In genomic region chr1:68217060-68217554, GRCh38 we compare ENCODE assay signal across 17 cellular contexts. TPM values are rescaled to one million over a fixed set of nuclear protein-coding genes. Genes with fewer than 3 reads are reported as not detected.
DNase-seq lines count a peak whose midpoint lies in the region; ATAC-seq and TF ChIP-seq lines count a peak whose summit lies in the region.
"Had no signal": no experiment of that assay in that cellular context is flagged by ENCODE, and none has a peak within 500 bp of the region (broad histone marks: within the 10 kb centered on the region; RNA-seq: fewer than 3 reads in every experiment).

No MANE protein-coding gene starts in this region.

- H3K4me1 ChIP-seq in right lobe of liver = peaks cover 0 to 9% (median 5%) of the 10 kb centered on the region in 4 donors
- H3K4me1 ChIP-seq in thymus (ENCODE audit: control insufficient read depth, insufficient read depth, low read length) = no peaks in the 10 kb centered on the region
- H3K4me1 ChIP-seq in spleen = peaks cover 0 to 14% (median 0%) of the 10 kb centered on the region in 6 donors

- H3K9me3 ChIP-seq in SK-N-MC (ENCODE audit: low read depth, low read length) (no peaks in the 10 kb centered on the region), right lobe of liver (no peaks in the 10 kb centered on the region), thymus (ENCODE audit: control insufficient read depth) (no peaks in the 10 kb centered on the region), spleen (no peaks in the 10 kb centered on the region)
- H3K9me3 ChIP-seq: BLaER1 treated with 17β-estradiol and CSF1 and Interleukin-3, amounts not matched to agents 10 nM and 100 nM had no signal

- H3K9ac ChIP-seq in SK-N-MC (ENCODE audit: insufficient read length) = no peak overlapping the region
- H3K9ac ChIP-seq: BLaER1 treated with 17β-estradiol and CSF1 and Interleukin-3, amounts not matched to agents 10 nM and 100 nM had no signal

- peak; percentile 19 to 91 (median 84) for ATAC-seq in right lobe of liver
- no peak for ATAC-seq in HG03520 (IDR thresholded peaks at IDR 0.05; ENCODE audit: unreplicated experiment)
- ATAC-seq: naive thymus-derived CD8-positive, alpha-beta T cell; Right ventricle myocardium inferior had no signal

- DNase-seq in NCI-H2171 treated with DMSO at 0.1 percent for 48 hours (lab: John Stamatoyannopoulos, UW) (peak; percentile 5), NCI-H2171 (lab: John Stamatoyannopoulos, UW) (no peak), SK-N-MC (ENCODE audit: low read depth, low spot score) (no peak), right lobe of liver (no peak), spleen (no peak), NCI-H345 treated with DMSO at 0.1 percent for 48 hours (lab: John Stamatoyannopoulos, UW; ENCODE audit: unreplicated experiment) (no peak)
- DNase-seq: activated CD4-positive, CD25-positive, alpha-beta regulatory T cell; activated naive CD4-positive, alpha-beta T cell treated with anti-CD3 and anti-CD28 coated beads for 36 hours; DMS53; naive thymus-derived CD8-positive, alpha-beta T cell; NCI-H187 had no signal

- no peak overlapping the region for H3K4me3 ChIP-seq in SK-N-MC
- no peak overlapping the region for H3K4me3 ChIP-seq in right lobe of liver
- H3K4me3 ChIP-seq in thymus (ENCODE audit: low read length) = no peak overlapping the region
- H3K4me3 ChIP-seq in spleen = no peak overlapping the region
- H3K4me3 ChIP-seq: BLaER1 treated with 17β-estradiol and CSF1 and Interleukin-3, amounts not matched to agents 10 nM and 100 nM had no signal

- H3K27me3 ChIP-seq in right lobe of liver (no peaks in the 10 kb centered on the region), thymus (ENCODE audit: control insufficient read depth, insufficient read depth) (no peaks in the 10 kb centered on the region), spleen (replicated peaks in 1 of 7) (no peaks in the 10 kb centered on the region)
- H3K27me3 ChIP-seq: BLaER1 treated with 17β-estradiol and CSF1 and Interleukin-3, amounts not matched to agents 10 nM and 100 nM had no signal

- TF ChIP-seq POLR2A in right lobe of liver (IDR thresholded peaks at IDR 0.05) (no peak), spleen (IDR thresholded peaks at IDR 0.05) (no peak)

- WGBS in right lobe of liver (ENCODE audit: insufficient coverage, low coverage, low lambda C conversion rate, missing lambda C conversion rate) = 61% methylated on average over 5 of the region's 5 CpGs
- WGBS in thymus = 92% methylated on average over 5 of the region's 5 CpGs
- 86 to 97% (median 90%) methylated on average over 5 of the region's 5 CpGs for WGBS in spleen, 5 donors

- H3K27ac ChIP-seq in SK-N-MC = peak overlapping the region; percentile 73
- H3K27ac ChIP-seq in right lobe of liver = no peak overlapping the region
- H3K27ac ChIP-seq in thymus (ENCODE audit: low read depth) = peak overlapping the region; percentile 38
- no peak overlapping the region for H3K27ac ChIP-seq in spleen
- H3K27ac ChIP-seq: 22Rv1; BLaER1 treated with 17β-estradiol and CSF1 and Interleukin-3, amounts not matched to agents 10 nM and 100 nM had no signal

- H3K36me3 ChIP-seq in SK-N-MC (ENCODE audit: insufficient read depth, low read length) = no peaks in the 10 kb centered on the region; the same call in 1 of the 2 replicates
- no peaks in the 10 kb centered on the region for H3K36me3 ChIP-seq in right lobe of liver
- no peaks in the 10 kb centered on the region for H3K36me3 ChIP-seq in thymus (ENCODE audit: control insufficient read depth, insufficient read depth)
- H3K36me3 ChIP-seq in spleen = no peaks in the 10 kb centered on the region
- H3K36me3 ChIP-seq: BLaER1 treated with 17β-estradiol and CSF1 and Interleukin-3, amounts not matched to agents 10 nM and 100 nM had no signal

- intact Hi-C loops in right lobe of liver (cut with DNase I) (no loop called here), spleen (cut with DNase I; ENCODE audit: low total_unique reads) (no loop called here)

- peak in 3 of 4 donors; percentile 3 to 35 (median 23) for TF ChIP-seq CTCF in right lobe of liver (IDR thresholded peaks at IDR 0.05)
- no peak for TF ChIP-seq CTCF in spleen (IDR thresholded peaks at IDR 0.05 in 8 of 11, conservative IDR thresholded peaks at IDR 0.05 in 3 of 11)

RNA-seq across cellular contexts. Expression of gene WLS, which starts 15.2 kb away (rescaled TPM):
- 10 to 100 TPM in 5 of 6 experiments, 1 to 10 TPM in 1; 9.3 to 36.0 (median 25.8) TPM for total RNA-seq in right lobe of liver
- polyA plus RNA-seq in thymus = 14.7 TPM
- total RNA-seq in spleen = 10 to 100 TPM; 31.6 to 67.2 (median 61.7) TPM
- 1 to 10 TPM; 5.6 to 9.3 (median 8.8) TPM for polyA plus RNA-seq in spleen
- total RNA-seq: activated CD8-positive, alpha-beta memory T cell treated with anti-CD3 and anti-CD28 coated beads for 36 hours; activated naive CD4-positive, alpha-beta T cell treated with anti-CD3 and anti-CD28 coated beads for 36 hours; naive thymus-derived CD8-positive, alpha-beta T cell had no signal
- polyA plus RNA-seq: naive thymus-derived CD8-positive, alpha-beta T cell had no signal

Comparison
In these comparisons a context has a peak if more than half of its experiments do, and no peak if none do; other contexts are left out.
1. H3K27ac ChIP-seq: peak in SK-N-MC (single experiment) and thymus (single experiment); none in right lobe of liver (0 of 3) and spleen (0 of 8).
2. CTCF ChIP-seq: peak in right lobe of liver (3 of 4); none in spleen (0 of 11).